ENCODE assay signal across 21 cellular contexts in genomic region chr19:42090687-42091086, GRCh38. TPM values are rescaled to one million over a fixed set of nuclear protein-coding genes. Genes with fewer than 3 reads are reported as not detected.
A peak's percentile ranks its signal among the peaks of the same experiment; 100 is the strongest.
DNase-seq lines count a peak whose midpoint lies in the region; ATAC-seq, FAIRE-seq and TF ChIP-seq lines count a peak whose summit lies in the region.
"Had no signal": no experiment of that assay in that cellular context is flagged by ENCODE, and none has a peak within 500 bp of the region (broad histone marks: within the 10 kb centered on the region; RNA-seq: fewer than 3 reads in every experiment).

No MANE protein-coding gene starts in this region.

- DNase-seq in mammary epithelial cell (no peak), breast epithelium (ENCODE audit: low spot score in 2 of 2) (no peak), MM.1S (peak; percentile 82), GM12878 (ENCODE audit: low read depth, low spot score) (no peak), esophagus squamous epithelium (lab: John Stamatoyannopoulos, UW) (no peak), pancreas (no peak)
- DNase-seq: activated gamma-delta T cell; cortex of kidney; GF-D8; GOT3; left ventricle myocardium inferior; NCI-H1048; NCI-H2107; NCI-H748 treated with DMSO at 0.1 percent for 48 hours; stimulated activated CD4-positive, alpha-beta T cell treated with anti-CD3 and anti-CD28 coated beads, Interleukin-2, amount 100 ng/mL, for 48 hours had no signal

- no peak for FAIRE-seq in GM12878 (lab: Jason Lieb, UNC)
- FAIRE-seq in pancreas (lab: Jason Lieb, UNC): no peak

- H3K9me3 ChIP-seq in mammary epithelial cell (replicated peaks; ENCODE audit: insufficient read depth, low read length) (no peaks in the 10 kb centered on the region), breast epithelium (no peaks in the 10 kb centered on the region), MM.1S (replicated peaks; ENCODE audit: insufficient read depth, low read length) (no peaks in the 10 kb centered on the region), GM12878 (replicated peaks; ENCODE audit: control insufficient read depth, insufficient read depth, low read length) (no peaks in the 10 kb centered on the region), esophagus squamous epithelium (no peaks in the 10 kb centered on the region), pancreas (no peaks in the 10 kb centered on the region)
- H3K9me3 ChIP-seq: left ventricle myocardium inferior, thoracic aorta had no signal

- peaks cover 21% of the 10 kb centered on the region for H3F3A ChIP-seq in MM.1S (ENCODE audit: insufficient read depth, low read length)

- intact Hi-C loops in mammary epithelial cell (cut with micrococcal nuclease) (no loop called here), breast epithelium (cut with DNase I; ENCODE audit: low total_unique reads) (no loop called here), GM12878 (cut with micrococcal nuclease; ENCODE audit: unreplicated experiment) (no loop called here), esophagus squamous epithelium (cut with DNase I) (no loop called here), pancreas (cut with DNase I) (no loop called here)

- peak; percentile 39 for ATAC-seq in GM12878
- ATAC-seq in pancreas: no peak
- no peak for ATAC-seq in HG03108 (IDR thresholded peaks at IDR 0.05; ENCODE audit: unreplicated experiment)

- H4K20me1 ChIP-seq in mammary epithelial cell (ENCODE audit: insufficient read depth, low read length) (no peaks in the 10 kb centered on the region), MM.1S (ENCODE audit: insufficient read depth, low read length) (no peaks in the 10 kb centered on the region), GM12878 (ENCODE audit: control insufficient read depth, insufficient read depth) (no peaks in the 10 kb centered on the region)

- H3K4me1 ChIP-seq in mammary epithelial cell (ENCODE audit: insufficient read depth, low read length): peaks cover 17% of the 10 kb centered on the region
- no peaks in the 10 kb centered on the region for H3K4me1 ChIP-seq in breast epithelium
- H3K4me1 ChIP-seq in MM.1S (ENCODE audit: low read length): peaks cover 35% of the 10 kb centered on the region
- H3K4me1 ChIP-seq in GM12878 (ENCODE audit: control insufficient read depth, insufficient read depth, low read length): peaks cover 40% of the 10 kb centered on the region
- peaks cover 8 to 72% (median 32%) of the 10 kb centered on the region in 3 donors for H3K4me1 ChIP-seq in esophagus squamous epithelium
- H3K4me1 ChIP-seq in pancreas: no peaks in the 10 kb centered on the region
- H3K4me1 ChIP-seq: parathyroid adenoma had no signal

- SMC1A ChIA-PET in GM12878 (lab: Charles Lee; ENCODE audit: uncharacterized antibody, unreplicated experiment): no interaction called here

- H2AFZ ChIP-seq in mammary epithelial cell (ENCODE audit: low read depth, low read length) (no peak overlapping the region), MM.1S (ENCODE audit: low read length) (peak overlapping the region; percentile 82), GM12878 (ENCODE audit: control insufficient read depth, low read depth, low read length) (no peak overlapping the region)
- H2AFZ ChIP-seq: parathyroid adenoma had no signal

- no peaks in the 10 kb centered on the region for H3K36me3 ChIP-seq in mammary epithelial cell (ENCODE audit: insufficient read depth, low read length)
- no peaks in the 10 kb centered on the region for H3K36me3 ChIP-seq in breast epithelium
- H3K36me3 ChIP-seq in MM.1S (replicated peaks; ENCODE audit: insufficient read depth, low read length): no peaks in the 10 kb centered on the region
- H3K36me3 ChIP-seq in GM12878 (ENCODE audit: control insufficient read depth in 2 of 2, insufficient read depth in 2 of 2, low read length in 1 of 2): peaks cover 11 to 22% of the 10 kb centered on the region in 2 experiments; a peak in 3 of 4 replicates
- no peaks in the 10 kb centered on the region for H3K36me3 ChIP-seq in esophagus squamous epithelium
- H3K36me3 ChIP-seq in pancreas: no peaks in the 10 kb centered on the region
- H3K36me3 ChIP-seq: left ventricle myocardium inferior, thoracic aorta had no signal

- no peak for TF ChIP-seq RAD21 in GM12878 (IDR thresholded peaks at IDR 0.05; ENCODE audit: insufficient read depth, low read depth, low read length)

- WGBS in mammary epithelial cell (ENCODE audit: low coverage, missing lambda C conversion rate): 95% methylated on average over 7 of the region's 9 CpGs
- WGBS in GM12878 (ENCODE audit: insufficient coverage, insufficient replicate concordance, low lambda C conversion rate, missing lambda C conversion rate): 14% methylated on average over 9 of the region's 9 CpGs
- 22 to 51% methylated on average over 1 to 6 of the region's 9 CpGs for WGBS in esophagus squamous epithelium, 2 donors
- 58 to 70% methylated on average over 9 of the region's 9 CpGs for WGBS in pancreas, 2 donors

- H3K4me2 ChIP-seq in mammary epithelial cell (ENCODE audit: insufficient read depth, low read depth, low read length): no peak overlapping the region
- peak overlapping the region; percentile 98 for H3K4me2 ChIP-seq in MM.1S (ENCODE audit: low read depth, low read length)
- H3K4me2 ChIP-seq in GM12878 (ENCODE audit: control insufficient read depth, insufficient read depth): no peak overlapping the region

- no peak overlapping the region for H3K27ac ChIP-seq in mammary epithelial cell (ENCODE audit: insufficient read depth, low read depth, low read length)
- H3K27ac ChIP-seq in breast epithelium: no peak overlapping the region
- H3K27ac ChIP-seq in MM.1S (ENCODE audit: low read length): peak overlapping the region; percentile 81; the same call in 1 of the 2 replicates
- 0 out of 2 replicates have a peak overlapping the region, but pooled peaks have one; percentile 10 for H3K27ac ChIP-seq in GM12878 (ENCODE audit: control insufficient read depth, insufficient read depth)
- no peak overlapping the region for H3K27ac ChIP-seq in esophagus squamous epithelium
- H3K27ac ChIP-seq in pancreas: no peak overlapping the region
- H3K27ac ChIP-seq: epithelial cell of prostate, HL-60, left ventricle myocardium inferior, parathyroid adenoma, thoracic aorta had no signal

- no peaks in the 10 kb centered on the region for H3K9me2 ChIP-seq in MM.1S (replicated peaks; ENCODE audit: insufficient read depth, low read length)

- H3K4me3 ChIP-seq in mammary epithelial cell (replicated peaks in 1 of 3; ENCODE audit: insufficient read depth in 1 of 3, low read depth in 2 of 3, low read length in 3 of 3): no peak overlapping the region
- H3K4me3 ChIP-seq in breast epithelium: no peak overlapping the region
- H3K4me3 ChIP-seq in MM.1S (ENCODE audit: low read length): peak overlapping the region; percentile 47
- H3K4me3 ChIP-seq in GM12878: no peak overlapping the region
- no peak overlapping the region for H3K4me3 ChIP-seq in esophagus squamous epithelium
- no peak overlapping the region for H3K4me3 ChIP-seq in pancreas
- H3K4me3 ChIP-seq: left ventricle myocardium inferior, thoracic aorta had no signal

- CTCF ChIA-PET in mammary epithelial cell (lab: Charles Lee; ENCODE audit: low non-redundant PET): no interaction called here
- CTCF ChIA-PET in GM12878 (lab: Yijun Ruan, JAX): interaction anchor here (0.6 to 1.1 kb wide), 2 partner anchors 21 to 329 kb away, joined by 3 read pairs; no protein-coding TSS in a partner anchor

- no peak overlapping the region for H3K9ac ChIP-seq in mammary epithelial cell (ENCODE audit: insufficient read depth, low read length)
- peak overlapping the region; percentile 58; the same call in 1 of the 2 replicates for H3K9ac ChIP-seq in MM.1S (ENCODE audit: low read length)
- no peak overlapping the region for H3K9ac ChIP-seq in GM12878 (ENCODE audit: control insufficient read depth, insufficient read depth, low read length)
- H3K9ac ChIP-seq: parathyroid adenoma had no signal

- BruUV-seq in mammary epithelial cell (replicated peaks; lab: Mats Ljungman, UMichigan) (TSS peak; percentile 25), GM12878 (replicated peaks; lab: Mats Ljungman, UMichigan) (TSS peak; percentile 42)

- no peak for TF ChIP-seq POLR2A in breast epithelium (IDR thresholded peaks at IDR 0.05)
- no peak for TF ChIP-seq POLR2A in GM12878 (IDR thresholded peaks at IDR 0.05; ENCODE audit: low read depth, low read length)
- no peak for TF ChIP-seq POLR2A in esophagus squamous epithelium (IDR thresholded peaks at IDR 0.05)

- dilution Hi-C loops in mammary epithelial cell (cut with HindIII; ENCODE audit: low sequenced_read_pairs): no loop called here

- POLR2A ChIA-PET in GM12878 (lab: Charles Lee): interaction anchor here (0.6 to 1.3 kb wide), 3 partner anchors 10 to 107 kb away, joined by 3 to 5 read pairs (median 5); partner anchors contain the start of gene ZNF574

- H3K27me3 ChIP-seq in mammary epithelial cell (ENCODE audit: insufficient read depth, low read length) (no peaks in the 10 kb centered on the region), breast epithelium (no peaks in the 10 kb centered on the region), MM.1S (replicated peaks; ENCODE audit: insufficient read depth, low read length) (no peaks in the 10 kb centered on the region), GM12878 (replicated peaks in 1 of 2; ENCODE audit: control insufficient read depth in 2 of 2, insufficient read depth in 2 of 2, low read length in 1 of 2) (no peaks in the 10 kb centered on the region), esophagus squamous epithelium (peaks cover 0 to 4% (median 0%) of the 10 kb centered on the region in 4 donors), pancreas (no peaks in the 10 kb centered on the region)

- H3K79me2 ChIP-seq in mammary epithelial cell (ENCODE audit: insufficient read depth, low read length): no peaks in the 10 kb centered on the region
- H3K79me2 ChIP-seq in MM.1S (ENCODE audit: low read length): no peaks in the 10 kb centered on the region
- no peaks in the 10 kb centered on the region for H3K79me2 ChIP-seq in GM12878 (ENCODE audit: control insufficient read depth, insufficient read depth, low read length)
- H3K79me2 ChIP-seq: parathyroid adenoma had no signal

- in situ Hi-C loops in mammary epithelial cell (cut with MboI; ENCODE audit: low sequenced_read_pairs in 2 of 2): no loop called here
- in situ Hi-C loops in GM12878 (cut with MboI): no loop called here

- RAD21 ChIA-PET in GM12878 (lab: Charles Lee; ENCODE audit: unreplicated experiment): no interaction called here

- no peak for TF ChIP-seq EP300 in GM12878 (IDR thresholded peaks at IDR 0.05; ENCODE audit: borderline replicate concordance in 1 of 2, control insufficient read depth in 1 of 2, low read depth in 2 of 2, low read length in 2 of 2)

- no peak for TF ChIP-seq CTCF in mammary epithelial cell (conservative IDR thresholded peaks at IDR 0.05 in 1 of 2, IDR thresholded peaks at IDR 0.05 in 1 of 2; ENCODE audit: extremely low read depth in 1 of 2, insufficient read depth in 1 of 2, low read depth in 1 of 2, low read length in 2 of 2)
- no peak for TF ChIP-seq CTCF in breast epithelium (IDR thresholded peaks at IDR 0.05)
- no peak for TF ChIP-seq CTCF in MM.1S (IDR thresholded peaks at IDR 0.05; ENCODE audit: low read length)
- no peak for TF ChIP-seq CTCF in GM12878 (IDR thresholded peaks at IDR 0.05 in 2 of 3, conservative IDR thresholded peaks at IDR 0.05 in 1 of 3; ENCODE audit: control insufficient read depth in 2 of 3, extremely low read depth in 1 of 3, insufficient read depth in 1 of 3, low read depth in 3 of 3, low read length in 3 of 3)
- TF ChIP-seq CTCF in esophagus squamous epithelium (IDR thresholded peaks at IDR 0.05): no peak
- TF ChIP-seq CTCF in pancreas (IDR thresholded peaks at IDR 0.05): no peak

RNA-seq across cellular contexts. Expression of gene ZNF574, which starts 14.7 kb away (rescaled TPM):
- total RNA-seq in mammary epithelial cell (10 to 100 TPM; 16.8 to 19.7 TPM), breast epithelium (10 to 100 TPM; 13.8 to 19.2 (median 15.1) TPM), GM12878 (2014; rRNA removed) (12.6 and 15.4 TPM in 2 replicates), GM12878 (2014; rRNA removed; fragmentation: Illumina TruSeq; extraction: Trizol) (5.3 and 5.9 TPM in 2 replicates), GM12878 (2021) (17.6 and 18.9 TPM in 2 replicates), esophagus squamous epithelium (10 to 100 TPM; 13.2 to 24.3 (median 16.2) TPM), pancreas (1 to 10 TPM; 3.9 to 8.5 (median 5.8) TPM)
- polyA plus RNA-seq in mammary epithelial cell (16.6 TPM), GM12878 (2011; rRNA removed) (2.1 and 7.9 TPM in 2 replicates), GM12878 (2014; fragmentation: Illumina TruSeq; extraction: Trizol) (1.2 and 5.4 TPM in 2 replicates), GM12878 (2014; fragmentation: Nextera tagmentation; extraction: Ambion mirVana) (under 1 TPM; 0.32 to 0.55 TPM), GM12878 (2014; rRNA removed) (14.9 and 17.7 TPM in 2 replicates), GM12878 (2016; fragmentation: Nextera tagmentation; extraction: Ambion mirVana) (10 to 100 TPM; 20.9 to 25.6 TPM), pancreas (1 to 10 TPM; 4.9 to 6.2 TPM)
- polyA minus RNA-seq in mammary epithelial cell: 20.6 TPM
- total RNA-seq in GM12878 (2013; cell fraction: nucleolus; rRNA removed): 27.4 and 34.0 TPM in 2 replicates
- polyA plus RNA-seq in GM12878 (2011; ENCODE audit: low read depth): 3.0 TPM
- 14.1 and 19.8 TPM in 2 replicates for polyA plus RNA-seq in GM12878 (2011; cell fraction: cytosol; rRNA removed)
- polyA plus RNA-seq in GM12878 (2011; cell fraction: nucleus; rRNA removed): 19.9 and 22.1 TPM in 2 replicates
- polyA plus RNA-seq in GM12878 (2012): 8.1 and 9.7 TPM in 2 replicates
- polyA minus RNA-seq in GM12878 (2011; rRNA and poly(A)+ RNA removed): 14.7 and 27.5 TPM in 2 replicates
- polyA minus RNA-seq in GM12878 (2011; cell fraction: cytosol; rRNA and poly(A)+ RNA removed): 12.2 and 13.9 TPM in 2 replicates
- polyA minus RNA-seq in GM12878 (2011; cell fraction: nucleus; rRNA and poly(A)+ RNA removed): 7.3 and 12.0 TPM in 2 replicates

RNA-seq across cellular contexts. Expression of gene GRIK5, which starts 20.7 kb away (rescaled TPM):
- total RNA-seq in mammary epithelial cell: under 1 TPM in 1 of 2 donors, not detected in 1; 0.45 TPM
- 0.08 TPM for polyA plus RNA-seq in mammary epithelial cell
- polyA minus RNA-seq in mammary epithelial cell: not detected
- total RNA-seq in breast epithelium: 1 to 10 TPM in 2 of 3 donors, not detected in 1; 1.6 to 1.9 TPM
- 0.17 and 0.31 TPM in 2 replicates for total RNA-seq in GM12878 (2013; cell fraction: nucleolus; rRNA removed)
- total RNA-seq in GM12878 (2014; rRNA removed): 0.05 and 0.06 TPM in 2 replicates
- total RNA-seq in GM12878 (2014; rRNA removed; fragmentation: Illumina TruSeq; extraction: Trizol): not detected in 2 replicates
- total RNA-seq in GM12878 (2021): 0.19 and 0.23 TPM in 2 replicates
- not detected for polyA plus RNA-seq in GM12878 (2011; ENCODE audit: low read depth)
- polyA plus RNA-seq in GM12878 (2011; rRNA removed): 0.03 and 0.04 TPM in 2 replicates
- 0.04 and 0.07 TPM in 2 replicates for polyA plus RNA-seq in GM12878 (2011; cell fraction: cytosol; rRNA removed)
- 0.31 and 0.44 TPM in 2 replicates for polyA plus RNA-seq in GM12878 (2011; cell fraction: nucleus; rRNA removed)
- polyA plus RNA-seq in GM12878 (2012): 0.18 and 0.19 TPM in 2 replicates
- polyA plus RNA-seq in GM12878 (2014; fragmentation: Illumina TruSeq; extraction: Trizol): 0.07 TPM in 1 of 2 replicates, not detected in the other
- under 1 TPM in 1 of 2 experiments, not detected in 1; 0.04 TPM for polyA plus RNA-seq in GM12878 (2014; fragmentation: Nextera tagmentation; extraction: Ambion mirVana)
- polyA plus RNA-seq in GM12878 (2014; rRNA removed): 0.15 and 0.23 TPM in 2 replicates
- under 1 TPM in 1 of 2 experiments, not detected in 1; 0.08 TPM for polyA plus RNA-seq in GM12878 (2016; fragmentation: Nextera tagmentation; extraction: Ambion mirVana)
- not detected in 2 replicates for polyA minus RNA-seq in GM12878 (2011; rRNA and poly(A)+ RNA removed)
- polyA minus RNA-seq in GM12878 (2011; cell fraction: cytosol; rRNA and poly(A)+ RNA removed): not detected in 2 replicates
- 0.10 and 0.12 TPM in 2 replicates for polyA minus RNA-seq in GM12878 (2011; cell fraction: nucleus; rRNA and poly(A)+ RNA removed)
- total RNA-seq in esophagus squamous epithelium: 1 to 10 TPM in 1 of 4 donors, under 1 TPM in 3; 0.08 to 1.1 (median 0.37) TPM
- 1 to 10 TPM; 1.9 to 3.6 (median 3.1) TPM for total RNA-seq in pancreas
- 10 to 100 TPM in 1 of 2 donors, 1 to 10 TPM in 1; 4.8 to 10.5 TPM for polyA plus RNA-seq in pancreas
- total RNA-seq: RPMI7951 had no signal

RNA-seq across cellular contexts. Expression of gene POU2F2, which starts 41.6 kb away (rescaled TPM):
- total RNA-seq in mammary epithelial cell (10 to 100 TPM in 1 of 2 donors, under 1 TPM in 1; 0.83 to 12.5 TPM), breast epithelium (1 to 10 TPM; 1.2 to 2.9 (median 1.6) TPM), GM12878 (2014; rRNA removed) (14.1 and 15.1 TPM in 2 replicates), GM12878 (2014; rRNA removed; fragmentation: Illumina TruSeq; extraction: Trizol) (13.8 and 22.0 TPM in 2 replicates), GM12878 (2021) (46.2 and 48.3 TPM in 2 replicates), esophagus squamous epithelium (under 1 TPM in 3 of 4 donors, not detected in 1; 0.18 to 0.67 (median 0.57) TPM), pancreas (1 to 10 TPM in 3 of 6 donors, under 1 TPM in 3; 0.56 to 5.6 (median 1.00) TPM)
- polyA plus RNA-seq in mammary epithelial cell (1.3 TPM), GM12878 (2011; rRNA removed) (28.9 and 37.6 TPM in 2 replicates), GM12878 (2014; fragmentation: Illumina TruSeq; extraction: Trizol) (36.1 and 62.4 TPM in 2 replicates), GM12878 (2014; fragmentation: Nextera tagmentation; extraction: Ambion mirVana) (1 to 10 TPM; 4.4 to 6.4 TPM), GM12878 (2014; rRNA removed) (39.0 and 42.2 TPM in 2 replicates), GM12878 (2016; fragmentation: Nextera tagmentation; extraction: Ambion mirVana) (10 to 100 TPM; 38.3 to 47.7 TPM), pancreas (1 to 10 TPM; 1.7 to 1.9 TPM)
- not detected for polyA minus RNA-seq in mammary epithelial cell
- total RNA-seq in GM12878 (2013; cell fraction: nucleolus; rRNA removed): 58.4 and 67.0 TPM in 2 replicates
- 22.6 TPM for polyA plus RNA-seq in GM12878 (2011; ENCODE audit: low read depth)
- 40.4 and 50.7 TPM in 2 replicates for polyA plus RNA-seq in GM12878 (2011; cell fraction: cytosol; rRNA removed)
- 116 and 132 TPM in 2 replicates for polyA plus RNA-seq in GM12878 (2011; cell fraction: nucleus; rRNA removed)
- polyA plus RNA-seq in GM12878 (2012): 45.6 and 50.4 TPM in 2 replicates
- polyA minus RNA-seq in GM12878 (2011; rRNA and poly(A)+ RNA removed): 20.4 and 27.0 TPM in 2 replicates
- polyA minus RNA-seq in GM12878 (2011; cell fraction: cytosol; rRNA and poly(A)+ RNA removed): 20.2 and 22.9 TPM in 2 replicates
- polyA minus RNA-seq in GM12878 (2011; cell fraction: nucleus; rRNA and poly(A)+ RNA removed): 20.2 and 33.8 TPM in 2 replicates

Comparison
In these comparisons a context has a peak if more than half of its experiments do, and no peak if none do; other contexts are left out.
1. H3K27ac ChIP-seq: peak in MM.1S (single experiment) and GM12878 (single experiment); none in mammary epithelial cell (single experiment), breast epithelium (0 of 2), esophagus squamous epithelium (0 of 4) and pancreas (0 of 4).